Comparison of ENCODE assay signal across 1 cellular context in the genomic region with DNA sequence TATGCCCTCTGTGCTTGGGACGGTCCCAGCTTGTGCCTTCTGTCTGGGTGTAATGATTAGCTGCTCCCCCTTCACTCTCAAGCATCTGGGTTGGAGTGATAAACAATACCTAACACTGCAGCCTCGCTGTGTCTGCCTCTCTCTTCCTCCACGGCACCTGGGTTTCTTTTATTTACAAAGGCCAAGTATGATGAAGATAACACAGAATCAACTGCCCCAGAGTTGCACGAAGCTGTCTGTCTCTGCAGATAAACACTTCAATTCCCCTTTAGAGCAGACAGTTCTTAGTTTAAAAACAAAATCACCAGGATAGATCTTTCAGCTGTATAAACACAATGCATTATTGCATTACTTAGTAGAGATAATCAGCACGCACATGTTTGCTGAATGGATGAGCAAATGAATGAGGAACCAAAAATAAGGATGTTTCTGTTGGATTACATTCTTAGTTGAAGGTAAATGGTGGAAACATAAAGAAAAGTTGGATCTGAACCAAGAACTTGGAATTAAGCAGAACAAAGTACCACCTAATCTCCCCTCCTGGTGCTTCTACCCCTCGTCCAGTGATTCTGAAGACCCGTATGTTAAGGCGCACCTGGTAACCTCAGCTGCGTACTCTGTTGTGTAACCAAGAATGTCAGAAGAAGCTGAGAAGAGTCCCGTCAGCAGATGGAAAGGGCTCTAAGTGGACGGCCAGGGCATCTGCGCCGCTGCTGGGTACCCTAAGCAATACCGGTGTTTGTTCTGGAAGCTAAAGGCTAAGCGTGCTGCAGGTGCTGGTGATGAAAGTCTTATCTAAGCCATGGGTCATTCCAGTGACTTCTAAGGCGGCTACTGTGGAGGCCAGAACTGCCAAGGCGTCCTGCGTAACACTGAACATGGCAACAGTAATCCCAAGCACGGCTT.
A peak's percentile ranks its signal among the peaks of the same experiment; 100 is the strongest.
TF ChIP-seq lines count a peak whose summit lies in the region.

No MANE protein-coding gene starts in this region.

TF ChIP-seq in K562, 482 proteins besides CTCF, POLR2A, EP300 and RAD21 (continued from another document and continues in another):
- TF ChIP-seq RBFOX2 (IDR thresholded peaks at IDR 0.05; ENCODE audit: low read depth, low read length) (no peak), SREBF1 (IDR thresholded peaks at IDR 0.05; ENCODE audit: borderline replicate concordance, low read depth, low read length) (0 out of 2 replicates have a peak, but pooled peaks have one; percentile 61), NONO (IDR thresholded peaks at IDR 0.05; ENCODE audit: low read depth in 2 of 2, low read length in 1 of 2) (peak in 1 of 2 experiments; percentile 90; a peak in 2 of 4 replicates), CEBPG (CRISPR knock-in tag; IDR thresholded peaks at IDR 0.05) (peak; percentile 47; the same call in 1 of the 2 replicates), CEBPG (tag; conservative IDR thresholded peaks at IDR 0.05 in 1 of 2, IDR thresholded peaks at IDR 0.05 in 1 of 2) (peak; percentile 7 to 81; a peak in 2 of 4 replicates), ZBTB40 (IDR thresholded peaks at IDR 0.05) (no peak), ZBTB40 (CRISPR knock-in tag; IDR thresholded peaks at IDR 0.05) (no peak), ESRRB (CRISPR knock-in tag; IDR thresholded peaks at IDR 0.05; ENCODE audit: borderline replicate concordance) (no peak), ZNF124 (CRISPR knock-in tag; IDR thresholded peaks at IDR 0.05) (no peak), SUPT5H (IDR thresholded peaks at IDR 0.05) (no peak), TRIM24 (IDR thresholded peaks at IDR 0.05) (peak; percentile 100), HDAC1 (IDR thresholded peaks at IDR 0.05) (peak in 1 of 2 experiments; percentile 89; a peak in 2 of 4 replicates), RBM39 (optimal IDR thresholded peaks at IDR 0.05; ENCODE audit: low read depth, low read length) (no peak), TRIM28 (IDR thresholded peaks at IDR 0.05) (peak; percentile 58; the same call in 1 of the 2 replicates), AFF1 (IDR thresholded peaks at IDR 0.05; ENCODE audit: low read depth in 1 of 2, partially characterized antibody in 2 of 2) (peak; percentile 74 to 100), MBD2 (IDR thresholded peaks at IDR 0.05; ENCODE audit: borderline replicate concordance, low read depth) (peak; percentile 69; the same call in 1 of the 2 replicates), SETDB1 (IDR thresholded peaks at IDR 0.05; ENCODE audit: low read length) (no peak), FOXK1 (CRISPR knock-in tag; IDR thresholded peaks at IDR 0.05; ENCODE audit: borderline replicate concordance) (no peak), NR3C1 (CRISPR knock-in tag; IDR thresholded peaks at IDR 0.05) (no peak), CEBPZ (IDR thresholded peaks at IDR 0.05; ENCODE audit: borderline replicate concordance, low read depth, low read length) (no peak), EP400 (IDR thresholded peaks at IDR 0.05) (peak; percentile 58), PRMT5 (CRISPR knock-in tag; IDR thresholded peaks at IDR 0.05) (no peak), MAFG (tag; conservative IDR thresholded peaks at IDR 0.05) (peak; percentile 67; the same call in 1 of the 2 replicates), ESRRA (IDR thresholded peaks at IDR 0.05; ENCODE audit: borderline replicate concordance, low read depth) (no peak; the same call in 1 of the 2 replicates), EZH2 (IDR thresholded peaks at IDR 0.05; ENCODE audit: borderline replicate concordance, low read depth, low read length) (no peak), ZNF76 (CRISPR knock-in tag; IDR thresholded peaks at IDR 0.05; ENCODE audit: borderline replicate concordance) (peak; percentile 96), STAT5A (IDR thresholded peaks at IDR 0.05; ENCODE audit: borderline replicate concordance, low read length) (peak; percentile 96), SOX6 (IDR thresholded peaks at IDR 0.05) (peak; percentile 100), BRD4 (IDR thresholded peaks at IDR 0.05) (no peak), XRCC4 (IDR thresholded peaks at IDR 0.05; ENCODE audit: extremely low read depth, insufficient read depth, insufficient read length) (no peak), ZNF239 (CRISPR knock-in tag; IDR thresholded peaks at IDR 0.05) (peak; percentile 83), NKRF (IDR thresholded peaks at IDR 0.05; ENCODE audit: borderline replicate concordance) (no peak; the same call in 1 of the 2 replicates), MLX (CRISPR knock-in tag; conservative IDR thresholded peaks at IDR 0.05) (0 out of 4 replicates have a peak, but pooled peaks of 1 of the 2 experiments have one; percentile 23)
- TF ChIP-seq, protein P1, sequence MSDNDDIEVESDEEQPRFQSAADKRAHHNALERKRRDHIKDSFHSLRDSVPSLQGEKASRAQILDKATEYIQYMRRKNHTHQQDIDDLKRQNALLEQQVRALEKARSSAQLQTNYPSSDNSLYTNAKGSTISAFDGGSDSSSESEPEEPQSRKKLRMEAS (CRISPR knock-in tag; IDR thresholded peaks at IDR 0.05): peak; percentile 74
